Comparison of ENCODE assay signal across 10 cellular contexts in genomic region chr1:31170486-31170735, GRCh38.
DNase-seq lines count a peak whose midpoint lies in the region; ATAC-seq, FAIRE-seq and TF ChIP-seq lines count a peak whose summit lies in the region.
"Had no signal": no experiment of that assay in that cellular context is flagged by ENCODE, and none has a peak within 500 bp of the region (broad histone marks: within the 10 kb centered on the region; RNA-seq: fewer than 3 reads in every experiment).

No MANE protein-coding gene starts in this region.

- H2AFZ ChIP-seq in HepG2 (ENCODE audit: low read length): no peak overlapping the region
- H2AFZ ChIP-seq in neuronal stem cell (ENCODE audit: low read length): peak overlapping the region; percentile 52

- POLR2A ChIA-PET in HepG2 (lab: Yijun Ruan, JAX): interaction anchor here (1.0 to 1.5 kb wide), 4 partner anchors 11 to 126 kb away, joined by 9 to 11 read pairs (median 9); partner anchors contain the start of genes PUM1, SNRNP40 and ZCCHC17

- no peaks in the 10 kb centered on the region for H3K36me3 Mint-ChIP-seq in chondrocyte (ENCODE audit: low read depth)

- intact Hi-C loops in HepG2 (cut with micrococcal nuclease; ENCODE audit: unreplicated experiment): no loop called here
- intact Hi-C loops in right lobe of liver (cut with DNase I): no loop called here

- no peak overlapping the region for H3K4me3 Mint-ChIP-seq in chondrocyte (ENCODE audit: unreplicated experiment)
- H3K4me3 Mint-ChIP-seq: CD4-positive, alpha-beta T cell had no signal

- H3K23ac ChIP-seq in neuronal stem cell (ENCODE audit: low read depth, low read length, poor library complexity): no peak overlapping the region

- H4K20me1 ChIP-seq in HepG2 (ENCODE audit: insufficient read depth, low read length): no peaks in the 10 kb centered on the region

- no peak overlapping the region for H3K18ac ChIP-seq in neuronal stem cell (ENCODE audit: low read length)

- no peak overlapping the region for H3K4ac ChIP-seq in neuronal stem cell (ENCODE audit: low read length)

- H3K9ac ChIP-seq in HepG2 (ENCODE audit: insufficient read depth, low read depth, low read length): no peak overlapping the region
- no peak overlapping the region for H3K9ac ChIP-seq in neuronal stem cell (ENCODE audit: low read depth, low read length, poor library complexity)

- CTCF ChIA-PET in HepG2 (lab: Yijun Ruan, JAX; ENCODE audit: low intra/inter-chr PET ratio, low total read pairs): interaction anchor here (1.5 kb wide), 1 partner anchor 11 kb away, joined by 5 read pairs; no protein-coding TSS in a partner anchor

- H3K27me3 Mint-ChIP-seq in chondrocyte (ENCODE audit: low read depth): no peaks in the 10 kb centered on the region

- no peak overlapping the region for H2BK15ac ChIP-seq in neuronal stem cell (ENCODE audit: low read length)

- no peak for TF ChIP-seq CTCF in HepG2 (CRISPR knock-in tag; IDR thresholded peaks at IDR 0.05)
- no peak for TF ChIP-seq CTCF in right lobe of liver (IDR thresholded peaks at IDR 0.05)
- no peak for TF ChIP-seq CTCF in chondrocyte (IDR thresholded peaks at IDR 0.05)

- H3K27ac ChIP-seq in HepG2 (ENCODE audit: extremely low read length, insufficient read depth, low read length) (peak overlapping the region; percentile 15), right lobe of liver (no peak overlapping the region), neuronal stem cell (replicated peaks; ENCODE audit: low read length) (no peak overlapping the region)
- H3K27ac ChIP-seq in effector memory CD4-positive, alpha-beta T cell (ENCODE audit: insufficient read depth, low read length, poor library complexity, severe bottlenecking): no peak overlapping the region

- H3K27me3 ChIP-seq in HepG2 (ENCODE audit: control insufficient read depth in 1 of 2, insufficient read depth in 2 of 2, low read length in 2 of 2) (no peaks in the 10 kb centered on the region), right lobe of liver (no peaks in the 10 kb centered on the region), neuronal stem cell (ENCODE audit: control insufficient read depth in 3 of 3, insufficient read depth in 3 of 3, low read depth in 1 of 3, low read length in 3 of 3) (no peaks in the 10 kb centered on the region)
- H3K27me3 ChIP-seq in effector memory CD4-positive, alpha-beta T cell (replicated peaks; ENCODE audit: control insufficient read depth, insufficient read depth, low read length, poor library complexity, severe bottlenecking): no peaks in the 10 kb centered on the region
- H3K27me3 ChIP-seq: Peyer's patch had no signal

- no peak overlapping the region for H4K91ac ChIP-seq in neuronal stem cell (ENCODE audit: low read depth, low read length, poor library complexity)

- H3K4me2 ChIP-seq in HepG2 (ENCODE audit: low read depth, low read length) (peak overlapping the region; percentile 63), neuronal stem cell (ENCODE audit: insufficient read depth, low read length, poor library complexity, severe bottlenecking) (no peak overlapping the region)

- H2AK5ac ChIP-seq in neuronal stem cell (ENCODE audit: low read depth, low read length): no peak overlapping the region

- ATAC-seq in HepG2 (no peak), right lobe of liver (no peak), GM21390 (IDR thresholded peaks at IDR 0.05; ENCODE audit: unreplicated experiment) (no peak)

- H4K8ac ChIP-seq in neuronal stem cell (ENCODE audit: low read depth, low read length): no peak overlapping the region

- H3K36me3 ChIP-seq in HepG2 (replicated peaks in 1 of 2; ENCODE audit: control insufficient read depth in 1 of 2, insufficient read depth in 2 of 2, low read length in 2 of 2) (no peaks in the 10 kb centered on the region), right lobe of liver (no peaks in the 10 kb centered on the region), neuronal stem cell (replicated peaks in 1 of 2; ENCODE audit: control insufficient read depth in 2 of 2, insufficient read depth in 2 of 2, low read length in 2 of 2) (no peaks in the 10 kb centered on the region)
- no peaks in the 10 kb centered on the region for H3K36me3 ChIP-seq in effector memory CD4-positive, alpha-beta T cell (ENCODE audit: control insufficient read depth, insufficient read depth, low read length)
- H3K36me3 ChIP-seq: Peyer's patch had no signal

- in situ Hi-C loops in HepG2 (cut with HindIII; ENCODE audit: extremely low pct_ligation_motif_present, low pct_unique_long_range_greater_than_20kb): no loop called here

- TF ChIP-seq RAD21 in HepG2 (CRISPR knock-in tag; IDR thresholded peaks at IDR 0.05): no peak

- peak overlapping the region; percentile 94 for H3K27ac Mint-ChIP-seq in chondrocyte (ENCODE audit: unreplicated experiment)
- H3K27ac Mint-ChIP-seq: CD4-positive, alpha-beta T cell had no signal

- peaks cover 10% of the 10 kb centered on the region for H3K4me1 Mint-ChIP-seq in chondrocyte (ENCODE audit: low read depth)

- TF ChIP-seq POLR2A in HepG2 (IDR thresholded peaks at IDR 0.05; ENCODE audit: insufficient read depth in 1 of 2, low read depth in 2 of 2, low read length in 2 of 2): no peak
- no peak for TF ChIP-seq POLR2A in right lobe of liver (IDR thresholded peaks at IDR 0.05)

- no peak overlapping the region for H2BK12ac ChIP-seq in neuronal stem cell (ENCODE audit: low read length)

- H3K9me3 Mint-ChIP-seq in chondrocyte (ENCODE audit: low read depth): no peaks in the 10 kb centered on the region
- H3K9me3 Mint-ChIP-seq: CD4-positive, alpha-beta T cell had no signal

- H3K4me3 ChIP-seq in HepG2 (replicated peaks in 1 of 3; ENCODE audit: insufficient read depth in 1 of 3, low read depth in 2 of 3, low read length in 3 of 3) (no peak overlapping the region), right lobe of liver (no peak overlapping the region), neuronal stem cell (ENCODE audit: low read length in 2 of 2) (no peak overlapping the region)
- no peak overlapping the region for H3K4me3 ChIP-seq in effector memory CD4-positive, alpha-beta T cell (ENCODE audit: insufficient read depth, low read depth, low read length, poor library complexity, severe bottlenecking)
- H3K4me3 ChIP-seq: Peyer's patch had no signal

- DNase-seq in HepG2 (ENCODE audit: low spot score) (no peak), right lobe of liver (no peak), chondrocyte (ENCODE audit: low spot score) (no peak), neuronal stem cell (ENCODE audit: low spot score) (no peak), HT-29 (ENCODE audit: low spot score) (no peak), urothelium cell line (ENCODE audit: low spot score) (no peak)
- no peak for DNase-seq in effector memory CD4-positive, alpha-beta T cell
- DNase-seq: CD4-positive, alpha-beta T cell had no signal

- H2BK120ac ChIP-seq in neuronal stem cell (ENCODE audit: low read depth, low read length): no peak overlapping the region

- TF ChIP-seq EP300 in HepG2 (IDR thresholded peaks at IDR 0.05; ENCODE audit: low read depth in 2 of 2, low read length in 2 of 2) (no peak), HepG2 (CRISPR knock-in tag; IDR thresholded peaks at IDR 0.05; ENCODE audit: borderline replicate concordance) (no peak)

- FAIRE-seq in HepG2 (lab: Jason Lieb, UNC) (no peak), urothelium cell line (lab: Jason Lieb, UNC) (no peak)

- no peak overlapping the region for H2BK5ac ChIP-seq in neuronal stem cell (ENCODE audit: low read length)

- no TSS peak for BruUV-seq in HepG2 (replicated peaks; lab: Mats Ljungman, UMichigan)

- H3K14ac ChIP-seq in neuronal stem cell (ENCODE audit: low read length): no peak overlapping the region

- H3K9me3 ChIP-seq in HepG2 (ENCODE audit: low read length): no peaks in the 10 kb centered on the region
- no peaks in the 10 kb centered on the region for H3K9me3 ChIP-seq in right lobe of liver
- H3K9me3 ChIP-seq in neuronal stem cell (replicated peaks in 1 of 2; ENCODE audit: control insufficient read depth in 2 of 2, insufficient read depth in 1 of 2, low read depth in 1 of 2, low read length in 2 of 2): peaks cover 0 to 2% of the 10 kb centered on the region in 2 donors
- no peaks in the 10 kb centered on the region for H3K9me3 ChIP-seq in effector memory CD4-positive, alpha-beta T cell (ENCODE audit: control insufficient read depth, low read length)
- H3K9me3 ChIP-seq: Peyer's patch had no signal

- 38% methylated on average over 4 of the region's 4 CpGs for WGBS in HepG2 (ENCODE audit: low lambda C conversion rate)
- WGBS in right lobe of liver (ENCODE audit: insufficient coverage, low coverage, low lambda C conversion rate, missing lambda C conversion rate): 100% methylated on average over 4 of the region's 4 CpGs
- no CpG with 5 or more reads among the region's 4 CpGs for WGBS in neuronal stem cell (ENCODE audit: extremely low coverage in 2 of 2, insufficient read length in 2 of 2, insufficient replicate concordance in 1 of 2), 2 donors

- H3K4me1 ChIP-seq in HepG2 (ENCODE audit: insufficient read depth, low read length) (peaks cover 53% of the 10 kb centered on the region), right lobe of liver (no peaks in the 10 kb centered on the region), neuronal stem cell (ENCODE audit: control insufficient read depth in 2 of 2, insufficient read depth in 1 of 2, low read depth in 1 of 2, low read length in 2 of 2) (peaks cover 4 to 5% of the 10 kb centered on the region in 2 donors)
- no peaks in the 10 kb centered on the region for H3K4me1 ChIP-seq in effector memory CD4-positive, alpha-beta T cell (ENCODE audit: control insufficient read depth, insufficient read depth, low read length, poor library complexity, severe bottlenecking)

- H3K79me1 ChIP-seq in neuronal stem cell (ENCODE audit: low read depth, low read length): no peaks in the 10 kb centered on the region

- H3K79me2 ChIP-seq in HepG2 (ENCODE audit: insufficient read depth, low read length): no peaks in the 10 kb centered on the region

TF ChIP-seq in HepG2, 621 proteins besides CTCF, POLR2A, EP300 and RAD21 (continues in another document):
- TF ChIP-seq SMAD1 (CRISPR knock-in tag; IDR thresholded peaks at IDR 0.05; ENCODE audit: borderline replicate concordance, low read depth) (no peak), NFYC (CRISPR knock-in tag; IDR thresholded peaks at IDR 0.05) (no peak), KAT7 (CRISPR knock-in tag; IDR thresholded peaks at IDR 0.05; ENCODE audit: borderline replicate concordance) (no peak), HNRNPL (IDR thresholded peaks at IDR 0.05; ENCODE audit: low read depth, low read length) (no peak), CHD4 (IDR thresholded peaks at IDR 0.05; ENCODE audit: borderline replicate concordance, low read length) (peak; percentile 62; the same call in 1 of the 2 replicates), CHCHD3 (CRISPR knock-in tag; IDR thresholded peaks at IDR 0.05) (no peak), ZNF550 (CRISPR knock-in tag; IDR thresholded peaks at IDR 0.05; ENCODE audit: borderline replicate concordance) (no peak), POLR2G (IDR thresholded peaks at IDR 0.05; ENCODE audit: low read depth, low read length) (no peak)
